In the genomic region with DNA sequence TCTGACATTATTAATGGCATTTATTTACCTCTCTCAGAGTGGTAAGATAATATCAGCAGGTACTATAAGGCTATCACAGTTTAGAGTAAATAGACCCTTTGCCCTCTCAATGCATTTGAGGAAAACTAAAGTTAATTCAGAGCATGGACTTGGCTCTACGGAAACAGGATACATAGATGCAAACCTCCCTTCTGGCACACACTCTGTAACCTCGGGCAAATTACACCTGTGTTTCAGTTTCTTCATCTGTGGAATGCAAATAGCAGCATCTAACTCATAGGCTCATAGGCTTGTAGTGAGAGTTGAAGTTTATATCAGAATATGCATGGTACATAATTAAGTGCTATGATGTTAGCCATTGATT, we compare ENCODE assay signal across 12 cellular contexts. TPM values are rescaled to one million over a fixed set of nuclear protein-coding genes. Genes with fewer than 3 reads are reported as not detected.
DNase-seq lines count a peak whose midpoint lies in the region; ATAC-seq and TF ChIP-seq lines count a peak whose summit lies in the region.
"Had no signal": no experiment of that assay in that cellular context is flagged by ENCODE, and none has a peak within 500 bp of the region (broad histone marks: within the 10 kb centered on the region; RNA-seq: fewer than 3 reads in every experiment).

No MANE protein-coding gene starts in this region.

- in situ Hi-C loops in GM23248 (cut with MboI): no loop called here

- POLR2A ChIA-PET in Caco-2 (lab: Charles Lee) (no interaction called here), OCI-LY7 (lab: Charles Lee) (interaction anchor here (0.6 to 3.2 kb wide), 19 partner anchors 9 to 669 kb away, joined by 3 to 12 read pairs (median 4); no protein-coding TSS in a partner anchor)

- peaks cover 6% of the 10 kb centered on the region for H3K36me3 Mint-ChIP-seq in Caco-2 (ENCODE audit: insufficient read depth, unreplicated experiment)
- H3K36me3 Mint-ChIP-seq in activated CD4-positive, alpha-beta T cell treated with anti-CD3 and anti-CD28 coated beads, Interleukin-2, amount 10 ng/mL, durations not matched to agents 24 days and 14 days (ENCODE audit: low read depth): no peaks in the 10 kb centered on the region

- no peak overlapping the region for H2AFZ ChIP-seq in OCI-LY7 (ENCODE audit: low read length)
- H2AFZ ChIP-seq in GM23248: no peak overlapping the region

- WGBS in GM23248 (ENCODE audit: low coverage in 1 of 2, low lambda C conversion rate in 2 of 2, missing lambda C conversion rate in 2 of 2), 2 experiments: 77 to 81% methylated on average over 2 of the region's 2 CpGs

- peaks cover 45% of the 10 kb centered on the region for H3K4me1 Mint-ChIP-seq in Caco-2 (ENCODE audit: low read depth, unreplicated experiment)
- H3K4me1 Mint-ChIP-seq in activated CD4-positive, alpha-beta T cell treated with anti-CD3 and anti-CD28 coated beads, Interleukin-2, amount 10 ng/mL, durations not matched to agents 24 days and 14 days: no peaks in the 10 kb centered on the region

- H3K4me2 ChIP-seq in OCI-LY7 (ENCODE audit: low read length): peak overlapping the region; percentile 78
- H3K4me2 ChIP-seq in GM23248 (ENCODE audit: unreplicated experiment): no peak overlapping the region

- H3K9me3 ChIP-seq in Caco-2 (no peaks in the 10 kb centered on the region), OCI-LY7 (ENCODE audit: low read length) (peaks cover 10% of the 10 kb centered on the region; the same call in 1 of the 2 replicates), GM23248 (ENCODE audit: low read depth) (no peaks in the 10 kb centered on the region)

- BruUV-seq in Caco-2 (replicated peaks; lab: Mats Ljungman, UMichigan) (no TSS peak), OCI-LY7 (replicated peaks; lab: Mats Ljungman, UMichigan) (no TSS peak)

- H3K27me3 ChIP-seq in Caco-2 (replicated peaks; ENCODE audit: control insufficient read depth, insufficient read depth, low read length): no peaks in the 10 kb centered on the region
- H3K27me3 ChIP-seq in GM23248 (replicated peaks; ENCODE audit: insufficient read depth): no peaks in the 10 kb centered on the region

- peak overlapping the region; percentile 49 for H3K27ac Mint-ChIP-seq in Caco-2 (ENCODE audit: unreplicated experiment)
- no peak overlapping the region for H3K27ac Mint-ChIP-seq in activated CD4-positive, alpha-beta T cell treated with anti-CD3 and anti-CD28 coated beads, Interleukin-2, amount 10 ng/mL, durations not matched to agents 24 days and 14 days

- H3K36me3 ChIP-seq in Caco-2 (ENCODE audit: control insufficient read depth, insufficient read depth, low read length): no peaks in the 10 kb centered on the region
- H3K36me3 ChIP-seq in OCI-LY7 (ENCODE audit: insufficient read depth, low read length): peaks cover 92% of the 10 kb centered on the region
- H3K36me3 ChIP-seq in GM23248 (ENCODE audit: low read depth): no peaks in the 10 kb centered on the region
- H3K36me3 ChIP-seq: thoracic aorta had no signal

- H3K4me3 Mint-ChIP-seq in Caco-2 (ENCODE audit: unreplicated experiment): peak overlapping the region; percentile 52
- no peak overlapping the region for H3K4me3 Mint-ChIP-seq in activated CD4-positive, alpha-beta T cell treated with anti-CD3 and anti-CD28 coated beads, Interleukin-2, amount 10 ng/mL, durations not matched to agents 24 days and 14 days
- H3K4me3 Mint-ChIP-seq: HFFc6 had no signal

- H3K9me3 Mint-ChIP-seq in Caco-2 (ENCODE audit: unreplicated experiment): no peaks in the 10 kb centered on the region
- H3K9me3 Mint-ChIP-seq in activated CD4-positive, alpha-beta T cell treated with anti-CD3 and anti-CD28 coated beads, Interleukin-2, amount 10 ng/mL, durations not matched to agents 24 days and 14 days: no peaks in the 10 kb centered on the region

- CTCF ChIA-PET in Caco-2 (lab: Charles Lee): no interaction called here
- CTCF ChIA-PET in OCI-LY7 (lab: Charles Lee; ENCODE audit: unreplicated experiment): no interaction called here

- ATAC-seq in GM19397 (IDR thresholded peaks at IDR 0.05; ENCODE audit: unreplicated experiment) (peak; percentile 81), HG03039 (IDR thresholded peaks at IDR 0.05; ENCODE audit: unreplicated experiment) (peak; percentile 62)

- H3K27ac ChIP-seq in OCI-LY7 (ENCODE audit: low read depth, low read length, poor library complexity, severe bottlenecking) (peak overlapping the region; percentile 82), GM23248 (no peak overlapping the region; the same call in 1 of the 2 replicates)
- H3K27ac ChIP-seq: skin epidermis, thoracic aorta had no signal

- H3K79me2 ChIP-seq in OCI-LY7 (ENCODE audit: insufficient read depth, low read depth, low read length): peaks cover 100% of the 10 kb centered on the region
- H3K79me2 ChIP-seq in GM23248 (ENCODE audit: insufficient read depth): no peaks in the 10 kb centered on the region

- H3K9ac ChIP-seq in GM23248: no peak overlapping the region

- intact Hi-C loops in Caco-2 (cut with micrococcal nuclease; ENCODE audit: unreplicated experiment): loop anchor here (10.0 kb wide), 1 partner anchor 103 kb away; no protein-coding TSS in a partner anchor
- intact Hi-C loops in OCI-LY7 (cut with micrococcal nuclease; ENCODE audit: unreplicated experiment): loop anchor here (5.0 to 10.0 kb wide), 2 partner anchors 404 to 663 kb away; partner anchors contain the start of genes CDCA7L and HYCC1
- intact Hi-C loops in activated CD4-positive, alpha-beta T cell treated with anti-CD3 and anti-CD28 coated beads, Interleukin-2, amount 10 ng/mL, durations not matched to agents 24 days and 14 days (cut with micrococcal nuclease): no loop called here

- DNase-seq in Caco-2: no peak
- DNase-seq in OCI-LY7 (ENCODE audit: low spot score): peak; percentile 76
- no peak for DNase-seq in NCI-H345 treated with DMSO at 0.1 percent for 48 hours (lab: John Stamatoyannopoulos, UW; ENCODE audit: unreplicated experiment)
- no peak for DNase-seq in activated CD4-positive, alpha-beta T cell treated with anti-CD3 and anti-CD28 coated beads, Interleukin-2, amount 10 ng/mL, durations not matched to agents 24 days and 14 days
- DNase-seq in middle frontal gyrus (ENCODE audit: extremely low spot score, low spot score): no peak
- DNase-seq in GM23248: no peak
- DNase-seq: AML-193 had no signal

- H4K20me1 ChIP-seq in OCI-LY7 (ENCODE audit: insufficient read depth, low read length) (peaks cover 23% of the 10 kb centered on the region; the same call in 1 of the 2 replicates), GM23248 (ENCODE audit: insufficient read depth) (no peaks in the 10 kb centered on the region)

- H3K4me3 ChIP-seq in Caco-2 (ENCODE audit: low read depth, low read length) (no peak overlapping the region), OCI-LY7 (ENCODE audit: low read depth, low read length, poor library complexity, severe bottlenecking) (peak overlapping the region; percentile 53), GM23248 (no peak overlapping the region)
- H3K4me3 ChIP-seq: skin epidermis, thoracic aorta had no signal

- H3K9me2 ChIP-seq in OCI-LY7 (ENCODE audit: insufficient read depth, low read length) (no peaks in the 10 kb centered on the region), GM23248 (ENCODE audit: insufficient read depth) (no peaks in the 10 kb centered on the region)

- no peaks in the 10 kb centered on the region for H3K27me3 Mint-ChIP-seq in Caco-2 (ENCODE audit: insufficient read depth, unreplicated experiment)
- H3K27me3 Mint-ChIP-seq in activated CD4-positive, alpha-beta T cell treated with anti-CD3 and anti-CD28 coated beads, Interleukin-2, amount 10 ng/mL, durations not matched to agents 24 days and 14 days: peaks cover 43% of the 10 kb centered on the region

- no peak for TF ChIP-seq CTCF in Caco-2 (IDR thresholded peaks at IDR 0.05; ENCODE audit: insufficient read depth in 1 of 2, low read depth in 1 of 2, low read length in 1 of 2, severe bottlenecking in 1 of 2, unreplicated experiment in 1 of 2)
- no peak for TF ChIP-seq CTCF in OCI-LY7 (conservative IDR thresholded peaks at IDR 0.05; ENCODE audit: low read length)

- H3F3A ChIP-seq in GM23248 (ENCODE audit: insufficient read depth): peaks cover 17% of the 10 kb centered on the region

- H3K4me1 ChIP-seq in Caco-2: peaks cover 50% of the 10 kb centered on the region
- peaks cover 80% of the 10 kb centered on the region for H3K4me1 ChIP-seq in OCI-LY7 (ENCODE audit: insufficient read depth, low read length, poor library complexity, severe bottlenecking)
- H3K4me1 ChIP-seq in GM23248 (ENCODE audit: insufficient read depth): peaks cover 29% of the 10 kb centered on the region

RNA-seq across cellular contexts. Expression of gene RAPGEF5, which starts 5.6 kb away (rescaled TPM):
- total RNA-seq in Caco-2 (2022): 16.9 and 20.7 TPM in 2 replicates
- total RNA-seq in OCI-LY7 (2014; rRNA removed; shearing (Covaris generic)): 114 and 136 TPM in 2 replicates
- 115 and 120 TPM in 2 replicates for total RNA-seq in OCI-LY7 (2022)
- total RNA-seq in activated CD4-positive, alpha-beta T cell treated with anti-CD3 and anti-CD28 coated beads, Interleukin-2, amount 10 ng/mL, durations not matched to agents 24 days and 14 days: 0.54 and 0.73 TPM in 2 replicates
- total RNA-seq in GM23248 (2014; rRNA removed; shearing (Covaris generic)): 0.86 and 1.0 TPM in 2 replicates
- 0.11 and 0.32 TPM in 2 replicates for polyA plus RNA-seq in GM23248 (2016; fragmentation: Nextera tagmentation; extraction: Ambion mirVana)
